In genomic region chr19:38917921-38918491, GRCh38 we compare ENCODE assay signal across 11 cellular contexts. TPM values are rescaled to one million over a fixed set of nuclear protein-coding genes. Genes with fewer than 3 reads are reported as not detected.
DNase-seq lines count a peak whose midpoint lies in the region; ATAC-seq and TF ChIP-seq lines count a peak whose summit lies in the region.
"Had no signal": no experiment of that assay in that cellular context is flagged by ENCODE, and none has a peak within 500 bp of the region (broad histone marks: within the 10 kb centered on the region; RNA-seq: fewer than 3 reads in every experiment).

No MANE protein-coding gene starts in this region.

- H3K9me3 Mint-ChIP-seq in Caco-2 (ENCODE audit: unreplicated experiment), result no peaks in the 10 kb centered on the region
- no peaks in the 10 kb centered on the region for H3K9me3 Mint-ChIP-seq in activated CD8-positive, alpha-beta memory T cell treated with anti-CD3 and anti-CD28 coated beads, Interleukin-2, amount 10 ng/mL, durations not matched to agents 7 days and 5 days (ENCODE audit: low read depth)
- H3K9me3 Mint-ChIP-seq: naive B cell had no signal

- CTCF ChIA-PET in Caco-2 (lab: Charles Lee), result interaction anchor here (0.7 to 1.6 kb wide), 3 partner anchors 11 to 13 kb away, joined by 3 to 8 read pairs (median 3); partner anchors contain the start of genes MRPS12 and SARS2
- CTCF ChIA-PET in activated CD8-positive, alpha-beta memory T cell treated with anti-CD3 and anti-CD28 coated beads, Interleukin-2, amount 10 ng/mL, durations not matched to agents 7 days and 5 days (lab: Charles Lee), result no interaction called here

- no TSS peak for BruUV-seq in Caco-2 (replicated peaks; lab: Mats Ljungman, UMichigan)

- peak; percentile 63 to 72 for DNase-seq in Caco-2
- DNase-seq in HPDE6-E6E7 (ENCODE audit: extremely low spot score), result peak; percentile 49
- DNase-seq in islet precursor cell, result peak; percentile 67
- DNase-seq in GM19238 (ENCODE audit: insufficient read length, low spot score), result no peak
- DNase-seq in activated CD8-positive, alpha-beta memory T cell treated with anti-CD3 and anti-CD28 coated beads, Interleukin-2, amount 10 ng/mL, durations not matched to agents 7 days and 5 days, result no peak
- DNase-seq in NCI-H345 (lab: John Stamatoyannopoulos, UW), result no peak
- DNase-seq: EL, naive B cell had no signal

- H3K4me3 Mint-ChIP-seq in Caco-2 (ENCODE audit: unreplicated experiment), result no peak overlapping the region
- H3K4me3 Mint-ChIP-seq in activated CD8-positive, alpha-beta memory T cell treated with anti-CD3 and anti-CD28 coated beads, Interleukin-2, amount 10 ng/mL, durations not matched to agents 7 days and 5 days, result no peak overlapping the region
- H3K4me3 Mint-ChIP-seq: naive B cell had no signal

- no peaks in the 10 kb centered on the region; the same call in 1 of the 2 replicates for H3K36me3 ChIP-seq in Caco-2 (ENCODE audit: control insufficient read depth, insufficient read depth, low read length)

- H3K36me3 Mint-ChIP-seq in Caco-2 (ENCODE audit: insufficient read depth, unreplicated experiment), result peaks cover 30% of the 10 kb centered on the region
- peaks cover 11% of the 10 kb centered on the region for H3K36me3 Mint-ChIP-seq in activated CD8-positive, alpha-beta memory T cell treated with anti-CD3 and anti-CD28 coated beads, Interleukin-2, amount 10 ng/mL, durations not matched to agents 7 days and 5 days

- H3K27me3 ChIP-seq in Caco-2 (replicated peaks; ENCODE audit: control insufficient read depth, insufficient read depth, low read length), result no peaks in the 10 kb centered on the region

- H3K4me1 Mint-ChIP-seq in Caco-2 (ENCODE audit: low read depth, unreplicated experiment), result no peaks in the 10 kb centered on the region
- peaks cover 2% of the 10 kb centered on the region for H3K4me1 Mint-ChIP-seq in activated CD8-positive, alpha-beta memory T cell treated with anti-CD3 and anti-CD28 coated beads, Interleukin-2, amount 10 ng/mL, durations not matched to agents 7 days and 5 days
- H3K4me1 Mint-ChIP-seq: naive B cell had no signal

- no peaks in the 10 kb centered on the region for H3K9me3 ChIP-seq in Caco-2

- H3K4me3 ChIP-seq in Caco-2 (ENCODE audit: low read depth, low read length), result no peak overlapping the region

- POLR2A ChIA-PET in Caco-2 (lab: Charles Lee), result interaction anchor here (0.6 to 1.3 kb wide), 2 partner anchors 13 to 264 kb away, joined by 3 to 5 read pairs; partner anchors contain the start of genes MRPS12 and SARS2

- intact Hi-C loops in Caco-2 (cut with micrococcal nuclease; ENCODE audit: unreplicated experiment), result no loop called here

- ATAC-seq in SK-N-SH treated with all-trans-retinoic acid at 6 μM for 48 hours (peak; percentile 64), GM19328 (IDR thresholded peaks at IDR 0.05; ENCODE audit: unreplicated experiment) (no peak)
- no peak for ATAC-seq in activated CD8-positive, alpha-beta memory T cell treated with anti-CD3 and anti-CD28 coated beads, Interleukin-2, amount 10 ng/mL, durations not matched to agents 7 days and 5 days

- TF ChIP-seq CTCF in Caco-2 (IDR thresholded peaks at IDR 0.05; ENCODE audit: insufficient read depth in 1 of 2, low read depth in 1 of 2, low read length in 1 of 2, severe bottlenecking in 1 of 2, unreplicated experiment in 1 of 2), result peak; percentile 47 to 52

- H3K27ac Mint-ChIP-seq in Caco-2 (ENCODE audit: unreplicated experiment), result no peak overlapping the region
- no peak overlapping the region for H3K27ac Mint-ChIP-seq in activated CD8-positive, alpha-beta memory T cell treated with anti-CD3 and anti-CD28 coated beads, Interleukin-2, amount 10 ng/mL, durations not matched to agents 7 days and 5 days

- no peaks in the 10 kb centered on the region for H3K4me1 ChIP-seq in Caco-2

- no peaks in the 10 kb centered on the region for H3K27me3 Mint-ChIP-seq in Caco-2 (ENCODE audit: insufficient read depth, unreplicated experiment)
- no peaks in the 10 kb centered on the region for H3K27me3 Mint-ChIP-seq in activated CD8-positive, alpha-beta memory T cell treated with anti-CD3 and anti-CD28 coated beads, Interleukin-2, amount 10 ng/mL, durations not matched to agents 7 days and 5 days
- H3K27me3 Mint-ChIP-seq: naive B cell had no signal

TF ChIP-seq in SK-N-SH treated with all-trans-retinoic acid at 6 μM for 48 hours, 23 proteins besides CTCF, POLR2A, EP300 and RAD21:
- no peak for TF ChIP-seq SNAI2 (CRISPR knock-in tag; IDR thresholded peaks at IDR 0.05)
- no peak for TF ChIP-seq ZNF70 (CRISPR knock-in tag; IDR thresholded peaks at IDR 0.05)
- TF ChIP-seq OSR1 (CRISPR knock-in tag; IDR thresholded peaks at IDR 0.05), result no peak
- TF ChIP-seq TSHZ2 (CRISPR knock-in tag; IDR thresholded peaks at IDR 0.05), result no peak
- no peak for TF ChIP-seq TOX (CRISPR knock-in tag; IDR thresholded peaks at IDR 0.05; ENCODE audit: borderline replicate concordance)

RNA-seq across cellular contexts. Expression of gene CCER2, which starts 6.0 kb away (rescaled TPM):
- 0.68 TPM in 1 of 2 replicates, not detected in the other for total RNA-seq in Caco-2 (2022)
- total RNA-seq in activated CD8-positive, alpha-beta memory T cell treated with anti-CD3 and anti-CD28 coated beads, Interleukin-2, amount 10 ng/mL, durations not matched to agents 7 days and 5 days, result under 1 TPM; 0.49 to 0.85 TPM
- total RNA-seq: glomerular endothelial cell had no signal

RNA-seq across cellular contexts. Expression of gene SARS2, which starts 12.6 kb away (rescaled TPM):
- total RNA-seq in Caco-2 (2022), result 66.6 and 85.1 TPM in 2 replicates
- total RNA-seq in activated CD8-positive, alpha-beta memory T cell treated with anti-CD3 and anti-CD28 coated beads, Interleukin-2, amount 10 ng/mL, durations not matched to agents 7 days and 5 days, result 10 to 100 TPM; 45.7 to 46.4 TPM

RNA-seq across cellular contexts. Expression of gene MRPS12, which starts 12.7 kb away (rescaled TPM):
- total RNA-seq in Caco-2 (2022), result 77.9 and 82.5 TPM in 2 replicates
- total RNA-seq in activated CD8-positive, alpha-beta memory T cell treated with anti-CD3 and anti-CD28 coated beads, Interleukin-2, amount 10 ng/mL, durations not matched to agents 7 days and 5 days, result 10 to 100 TPM; 62.0 to 73.7 TPM

RNA-seq across cellular contexts. Expression of gene NFKBIB, which starts 18.2 kb away (rescaled TPM):
- 43.9 and 52.6 TPM in 2 replicates for total RNA-seq in Caco-2 (2022)
- 10 to 100 TPM; 44.7 to 65.7 TPM for total RNA-seq in activated CD8-positive, alpha-beta memory T cell treated with anti-CD3 and anti-CD28 coated beads, Interleukin-2, amount 10 ng/mL, durations not matched to agents 7 days and 5 days

RNA-seq across cellular contexts. Expression of gene SIRT2, which starts 18.6 kb away (rescaled TPM):
- 33.3 and 34.4 TPM in 2 replicates for total RNA-seq in Caco-2 (2022)
- total RNA-seq in activated CD8-positive, alpha-beta memory T cell treated with anti-CD3 and anti-CD28 coated beads, Interleukin-2, amount 10 ng/mL, durations not matched to agents 7 days and 5 days, result 10 to 100 TPM; 47.1 to 47.8 TPM

Comparison
In these comparisons a context has a peak if more than half of its experiments do, and no peak if none do; other contexts are left out.
1. DNase-seq: peak in Caco-2 (2 of 2), HPDE6-E6E7 (single experiment) and islet precursor cell (single experiment); none in GM19238 (single experiment), activated CD8-positive, alpha-beta memory T cell treated with anti-CD3 and anti-CD28 coated beads, Interleukin-2, amount 10 ng/mL, durations not matched to agents 7 days and 5 days (single experiment) and NCI-H345 (single experiment).